In genomic region chr12:57237952-57238853, GRCh38 we compare ENCODE assay signal across 8 cellular contexts. TPM values are rescaled to one million over a fixed set of nuclear protein-coding genes. Genes with fewer than 3 reads are reported as not detected.
DNase-seq lines count a peak whose midpoint lies in the region; ATAC-seq and TF ChIP-seq lines count a peak whose summit lies in the region.

No MANE protein-coding gene starts in this region.

- H3K4me3 ChIP-seq in choroid plexus epithelial cell (ENCODE audit: low read depth, low read length) = peak overlapping the region; percentile 43

- H3K9me3 Mint-ChIP-seq in naive thymus-derived CD8-positive, alpha-beta T cell = no peaks in the 10 kb centered on the region

- DNase-seq in NCI-H1436 (lab: John Stamatoyannopoulos, UW) (peak; percentile 58), NCI-H1436 treated with DMSO at 0.1 percent for 48 hours (lab: John Stamatoyannopoulos, UW) (no peak), NCI-H69 (lab: John Stamatoyannopoulos, UW) (peak; percentile 78), choroid plexus epithelial cell (ENCODE audit: low read depth) (no peak)
- DNase-seq in naive thymus-derived CD8-positive, alpha-beta T cell = peak in 2 of 10 donors; percentile 25 to 30
- DNase-seq in effector CD4-positive, alpha-beta T cell = no peak

- peaks cover 40 to 80% (median 67%) of the 10 kb centered on the region in 4 donors for H3K4me1 Mint-ChIP-seq in naive thymus-derived CD8-positive, alpha-beta T cell

- TF ChIP-seq CTCF in choroid plexus epithelial cell (conservative IDR thresholded peaks at IDR 0.05; ENCODE audit: low read depth, low read length) = no peak

- POLR2A ChIA-PET in naive thymus-derived CD8-positive, alpha-beta T cell (lab: Charles Lee) = interaction anchor here (1.2 to 7.5 kb wide), 4 partner anchors 9 to 24 kb away, joined by 3 to 72 read pairs (median 38); partner anchors contain the start of genes NXPH4 and SHMT2

- peaks cover 28 to 75% (median 52%) of the 10 kb centered on the region in 5 donors for H3K27me3 Mint-ChIP-seq in naive thymus-derived CD8-positive, alpha-beta T cell

- ATAC-seq in naive thymus-derived CD8-positive, alpha-beta T cell = no peak
- ATAC-seq in HG03469 (IDR thresholded peaks at IDR 0.05; ENCODE audit: unreplicated experiment) (no peak), HG02678 (IDR thresholded peaks at IDR 0.05; ENCODE audit: unreplicated experiment) (no peak)

- peak overlapping the region in 2 of 10 donors; percentile 51 to 87 for H3K27ac Mint-ChIP-seq in naive thymus-derived CD8-positive, alpha-beta T cell

- H3K4me3 Mint-ChIP-seq in naive thymus-derived CD8-positive, alpha-beta T cell = peak overlapping the region; percentile 90 to 98 (median 94)

- peaks cover 0 to 21% (median 15%) of the 10 kb centered on the region in 3 donors for H3K36me3 Mint-ChIP-seq in naive thymus-derived CD8-positive, alpha-beta T cell

RNA-seq across cellular contexts. Expression of gene SHMT2, which starts 8.7 kb away (rescaled TPM):
- total RNA-seq in naive thymus-derived CD8-positive, alpha-beta T cell = 10 to 100 TPM; 45.2 to 45.3 TPM
- polyA plus RNA-seq in naive thymus-derived CD8-positive, alpha-beta T cell = 10 to 100 TPM; 27.3 to 31.2 (median 28.8) TPM

RNA-seq across cellular contexts. Expression of gene STAC3, which starts 12.8 kb away (rescaled TPM):
- 1 to 10 TPM; 2.5 to 2.6 TPM for total RNA-seq in naive thymus-derived CD8-positive, alpha-beta T cell
- not detected for polyA plus RNA-seq in naive thymus-derived CD8-positive, alpha-beta T cell

RNA-seq across cellular contexts. Expression of gene NXPH4, which starts 21.6 kb away (rescaled TPM):
- under 1 TPM; 0.41 to 0.55 TPM for total RNA-seq in naive thymus-derived CD8-positive, alpha-beta T cell
- polyA plus RNA-seq in naive thymus-derived CD8-positive, alpha-beta T cell = not detected

Comparison
In these comparisons a context has a peak if more than half of its experiments do, and no peak if none do; other contexts are left out.
1. DNase-seq: peak in NCI-H1436 (single experiment) and NCI-H69 (single experiment); none in NCI-H1436 treated with DMSO at 0.1 percent for 48 hours (single experiment), choroid plexus epithelial cell (single experiment) and effector CD4-positive, alpha-beta T cell (single experiment).